ENCODE assay signal across 8 cellular contexts in the genomic region with DNA sequence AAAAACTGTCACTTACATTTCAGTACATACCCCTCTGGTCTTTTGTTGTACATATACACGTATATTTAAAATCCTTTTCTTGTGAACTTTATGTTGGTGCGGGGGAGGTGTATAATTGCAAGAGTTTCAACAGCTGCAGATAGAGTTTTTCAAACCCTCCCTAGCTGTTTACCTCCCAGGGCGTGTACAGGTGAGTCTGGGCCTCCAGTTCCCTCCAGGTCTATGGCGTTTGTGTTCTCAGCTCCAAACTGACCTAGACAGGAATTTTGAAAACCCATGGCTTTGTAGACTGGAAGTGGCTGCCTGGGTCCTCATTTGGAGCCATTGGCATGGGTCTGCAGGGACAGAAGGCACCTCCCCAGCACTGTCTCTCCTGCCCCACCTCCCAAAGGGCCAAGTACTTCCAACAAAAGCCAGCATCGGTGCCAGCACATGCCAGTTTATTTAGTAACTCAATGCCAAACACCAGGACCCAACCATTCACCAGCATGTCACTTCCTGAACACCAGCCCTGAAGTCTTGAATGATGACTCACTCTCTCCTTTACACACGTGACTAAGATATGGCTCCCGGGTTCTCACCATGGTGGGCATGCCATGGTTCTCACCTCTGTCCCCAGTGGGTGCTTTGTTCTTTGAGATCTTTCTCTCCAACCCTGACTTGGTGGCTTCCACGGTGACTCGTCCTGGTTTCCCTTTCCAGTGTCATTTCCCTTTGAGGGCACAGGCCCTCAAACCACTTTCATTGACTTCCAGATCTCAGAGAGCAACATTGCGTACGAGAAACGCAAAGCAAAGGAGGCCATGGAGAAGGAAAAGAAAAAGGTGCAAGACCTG. TPM values are rescaled to one million over a fixed set of nuclear protein-coding genes. Genes with fewer than 3 reads are reported as not detected.
DNase-seq lines count a peak whose midpoint lies in the region; TF ChIP-seq lines count a peak whose summit lies in the region.

No MANE protein-coding gene starts in this region.

- no peak for TF ChIP-seq CTCF in fibroblast of villous mesenchyme (IDR thresholded peaks at IDR 0.05; ENCODE audit: insufficient read depth, low read depth, low read length)

- intact Hi-C loops in activated CD4-positive, alpha-beta memory T cell treated with anti-CD3 and anti-CD28 coated beads for 36 hours (cut with micrococcal nuclease): loop anchor here (2.0 kb wide), 1 partner anchor 56 kb away; a partner anchor contains a TSS

- peak; percentile 42 for DNase-seq in CD1c-positive myeloid dendritic cell (ENCODE audit: extremely low spot score)
- DNase-seq in LoVo (ENCODE audit: low spot score): peak; percentile 83
- peak; percentile 64 for DNase-seq in activated CD4-positive, alpha-beta memory T cell treated with anti-CD3 and anti-CD28 coated beads for 36 hours
- DNase-seq in fibroblast of villous mesenchyme (ENCODE audit: low read depth): peak; percentile 30
- peak; percentile 4 for DNase-seq in stimulated activated CD8-positive, alpha-beta memory T cell treated with anti-CD3 and anti-CD28 coated beads, Interleukin-15, amount 100 ng/mL, for 1 hour (ENCODE audit: low read depth)
- DNase-seq in medulla oblongata (ENCODE audit: extremely low spot score): no peak
- no peak for DNase-seq in middle frontal gyrus (ENCODE audit: extremely low spot score, low spot score)
- no peak for DNase-seq in NCI-H526 (lab: John Stamatoyannopoulos, UW)

- H3K27ac Mint-ChIP-seq in activated CD4-positive, alpha-beta memory T cell treated with anti-CD3 and anti-CD28 coated beads for 36 hours: peak overlapping the region; percentile 35

- CTCF ChIA-PET in activated CD4-positive, alpha-beta memory T cell treated with anti-CD3 and anti-CD28 coated beads for 36 hours (lab: Charles Lee): interaction anchor here (1.1 kb wide), 1 partner anchor 28 kb away, joined by 9 read pairs; no protein-coding TSS in a partner anchor

- H3K4me1 Mint-ChIP-seq in activated CD4-positive, alpha-beta memory T cell treated with anti-CD3 and anti-CD28 coated beads for 36 hours (ENCODE audit: low read depth): peaks cover 32% of the 10 kb centered on the region

- POLR2A ChIA-PET in activated CD4-positive, alpha-beta memory T cell treated with anti-CD3 and anti-CD28 coated beads for 36 hours (lab: Charles Lee): no interaction called here

- peaks cover 6% of the 10 kb centered on the region for H3K27me3 Mint-ChIP-seq in activated CD4-positive, alpha-beta memory T cell treated with anti-CD3 and anti-CD28 coated beads for 36 hours

- no peaks in the 10 kb centered on the region for H3K36me3 Mint-ChIP-seq in activated CD4-positive, alpha-beta memory T cell treated with anti-CD3 and anti-CD28 coated beads for 36 hours

- no peak overlapping the region for H3K4me3 ChIP-seq in fibroblast of villous mesenchyme (ENCODE audit: low read depth, low read length)

- no peaks in the 10 kb centered on the region for H3K9me3 Mint-ChIP-seq in activated CD4-positive, alpha-beta memory T cell treated with anti-CD3 and anti-CD28 coated beads for 36 hours

- H3K4me3 Mint-ChIP-seq in activated CD4-positive, alpha-beta memory T cell treated with anti-CD3 and anti-CD28 coated beads for 36 hours: peak overlapping the region; percentile 9

RNA-seq across cellular contexts. Expression of a gene that starts 57.3 kb away (rescaled TPM):
- total RNA-seq in activated CD4-positive, alpha-beta memory T cell treated with anti-CD3 and anti-CD28 coated beads for 36 hours: 10 to 100 TPM; 60.4 to 61.3 TPM
- 36.3 and 42.2 TPM in 2 replicates for total RNA-seq in fibroblast of villous mesenchyme

Comparison
In these comparisons a context has a peak if more than half of its experiments do, and no peak if none do; other contexts are left out.
1. DNase-seq: peak in CD1c-positive myeloid dendritic cell (single experiment), LoVo (single experiment), activated CD4-positive, alpha-beta memory T cell treated with anti-CD3 and anti-CD28 coated beads for 36 hours (single experiment), fibroblast of villous mesenchyme (single experiment) and stimulated activated CD8-positive, alpha-beta memory T cell treated with anti-CD3 and anti-CD28 coated beads, Interleukin-15, amount 100 ng/mL, for 1 hour (single experiment); none in medulla oblongata (single experiment), middle frontal gyrus (single experiment) and NCI-H526 (0 of 2).